In genomic region chr19:45976180-45976579, GRCh38 we compare ENCODE assay signal across 21 cellular contexts. TPM values are rescaled to one million over a fixed set of nuclear protein-coding genes. Genes with fewer than 3 reads are reported as not detected.
DNase-seq lines count a peak whose midpoint lies in the region; TF ChIP-seq lines count a peak whose summit lies in the region.
"Had no signal": no experiment of that assay in that cellular context is flagged by ENCODE, and none has a peak within 500 bp of the region (broad histone marks: within the 10 kb centered on the region; RNA-seq: fewer than 3 reads in every experiment).

No MANE protein-coding gene starts in this region.

- 54% methylated on average over 9 of the region's 14 CpGs for WGBS in mammary epithelial cell (ENCODE audit: low coverage, missing lambda C conversion rate)

- BruUV-seq in mammary epithelial cell (replicated peaks; lab: Mats Ljungman, UMichigan) = no TSS peak

- H4K20me1 ChIP-seq in mammary epithelial cell (ENCODE audit: insufficient read depth, low read length) = no peaks in the 10 kb centered on the region

- no peak overlapping the region for H3K4me3 ChIP-seq in mammary epithelial cell (replicated peaks in 1 of 3; ENCODE audit: insufficient read depth in 1 of 3, low read depth in 2 of 3, low read length in 3 of 3)
- H3K4me3 ChIP-seq: coronary artery had no signal

- in situ Hi-C loops in mammary epithelial cell (cut with MboI; ENCODE audit: low sequenced_read_pairs in 2 of 2) = no loop called here

- H3K27ac ChIP-seq in mammary epithelial cell (ENCODE audit: insufficient read depth, low read depth, low read length) = no peak overlapping the region
- H3K27ac ChIP-seq: coronary artery, VCaP had no signal

- no peak overlapping the region for H2AFZ ChIP-seq in mammary epithelial cell (ENCODE audit: low read depth, low read length)

- CTCF ChIA-PET in mammary epithelial cell (lab: Charles Lee; ENCODE audit: low non-redundant PET) = no interaction called here

- peaks cover 3% of the 10 kb centered on the region for H3K4me1 ChIP-seq in mammary epithelial cell (ENCODE audit: insufficient read depth, low read length)

- intact Hi-C loops in mammary epithelial cell (cut with micrococcal nuclease) = no loop called here

- H3K4me2 ChIP-seq in mammary epithelial cell (ENCODE audit: insufficient read depth, low read depth, low read length) = no peak overlapping the region

- H3K79me2 ChIP-seq in mammary epithelial cell (ENCODE audit: insufficient read depth, low read length) = no peaks in the 10 kb centered on the region

- no peak overlapping the region for H3K9ac ChIP-seq in mammary epithelial cell (ENCODE audit: insufficient read depth, low read length)

- peaks cover 2% of the 10 kb centered on the region for H3K27me3 ChIP-seq in mammary epithelial cell (ENCODE audit: insufficient read depth, low read length)

- dilution Hi-C loops in mammary epithelial cell (cut with HindIII; ENCODE audit: low sequenced_read_pairs) = no loop called here

- no peak for TF ChIP-seq CTCF in mammary epithelial cell (conservative IDR thresholded peaks at IDR 0.05 in 1 of 2, IDR thresholded peaks at IDR 0.05 in 1 of 2; ENCODE audit: extremely low read depth in 1 of 2, insufficient read depth in 1 of 2, low read depth in 1 of 2, low read length in 2 of 2)

- no peaks in the 10 kb centered on the region for H3K36me3 ChIP-seq in mammary epithelial cell (ENCODE audit: insufficient read depth, low read length)

- H3K9me3 ChIP-seq in mammary epithelial cell (replicated peaks; ENCODE audit: insufficient read depth, low read length) = no peaks in the 10 kb centered on the region

- peak; percentile 40 for DNase-seq in DMS79 treated with DMSO at 0.1 percent for 48 hours (lab: John Stamatoyannopoulos, UW)
- DNase-seq in DMS79 (lab: John Stamatoyannopoulos, UW) = no peak
- DNase-seq in NCI-H69 (lab: John Stamatoyannopoulos, UW) = peak; percentile 30
- DNase-seq in ecto neural progenitor cell (ENCODE audit: low spot score) = peak; percentile 66
- DNase-seq in pons (ENCODE audit: low spot score) = peak; percentile 0
- no peak for DNase-seq in NCI-H526 treated with DMSO at 0.1 percent for 48 hours (lab: John Stamatoyannopoulos, UW)
- DNase-seq in mammary epithelial cell = no peak
- no peak for DNase-seq in activated CD4-positive, alpha-beta T cell treated with anti-CD3 and anti-CD28 coated beads, Interleukin-2, amount 50 U/mL, for 4 hours
- DNase-seq: activated CD8-positive, alpha-beta T cell treated with anti-CD3 and anti-CD28 coated beads, Interleukin-2, amount 10 ng/mL, durations not matched to agents 7 days and 5 days; CD4-positive, CD25-positive, alpha-beta regulatory T cell; NCI-H1105; stimulated activated naive B cell treated with anti-CD40 and anti-IgM and Interleukin-4, amounts not matched to agents 10 μg/mL and 1 μg/mL and 100 μg/mL, for 72 hours; SW 1271; trophoblast cell had no signal

RNA-seq across cellular contexts. Expression of gene NOVA2, which starts 2.5 kb away (rescaled TPM):
- total RNA-seq in mammary epithelial cell = not detected
- 0.01 TPM for polyA plus RNA-seq in mammary epithelial cell
- not detected for polyA minus RNA-seq in mammary epithelial cell
- total RNA-seq: activated CD8-positive, alpha-beta T cell treated with anti-CD3 and anti-CD28 coated beads, Interleukin-2, amount 10 ng/mL, durations not matched to agents 7 days and 5 days; CD4-positive, CD25-positive, alpha-beta regulatory T cell; osteocyte had no signal
- polyA plus RNA-seq: CD4-positive, CD25-positive, alpha-beta regulatory T cell; keratinocyte had no signal

RNA-seq across cellular contexts. Expression of gene CCDC61, which starts 19.1 kb away (rescaled TPM):
- total RNA-seq in mammary epithelial cell = 10 to 100 TPM in 1 of 2 donors, 1 to 10 TPM in 1; 3.3 to 14.8 TPM
- 6.4 TPM for polyA plus RNA-seq in mammary epithelial cell
- 1.7 TPM for polyA minus RNA-seq in mammary epithelial cell

RNA-seq across cellular contexts. Expression of gene PGLYRP1, which starts 46.7 kb away (rescaled TPM):
- not detected for total RNA-seq in mammary epithelial cell
- not detected for polyA plus RNA-seq in mammary epithelial cell
- not detected for polyA minus RNA-seq in mammary epithelial cell
- total RNA-seq: A172; activated CD8-positive, alpha-beta T cell treated with anti-CD3 and anti-CD28 coated beads, Interleukin-2, amount 10 ng/mL, durations not matched to agents 7 days and 5 days; CD4-positive, CD25-positive, alpha-beta regulatory T cell; mononuclear cell; osteocyte had no signal
- polyA plus RNA-seq: CD4-positive, CD25-positive, alpha-beta regulatory T cell; esophagus; keratinocyte had no signal

Comparison
In these comparisons a context has a peak if more than half of its experiments do, and no peak if none do; other contexts are left out.
1. DNase-seq: peak in DMS79 treated with DMSO at 0.1 percent for 48 hours (single experiment), NCI-H69 (single experiment), ecto neural progenitor cell (single experiment) and pons (single experiment); none in DMS79 (single experiment), NCI-H526 treated with DMSO at 0.1 percent for 48 hours (single experiment), mammary epithelial cell (single experiment) and activated CD4-positive, alpha-beta T cell treated with anti-CD3 and anti-CD28 coated beads, Interleukin-2, amount 50 U/mL, for 4 hours (0 of 2).